In genomic region chr2:85405076-85405402, GRCh38 we compare ENCODE assay signal across 14 cellular contexts. TPM values are rescaled to one million over a fixed set of nuclear protein-coding genes. Genes with fewer than 3 reads are reported as not detected.
DNase-seq lines count a peak whose midpoint lies in the region; ATAC-seq, FAIRE-seq and TF ChIP-seq lines count a peak whose summit lies in the region.
"Had no signal": no experiment of that assay in that cellular context is flagged by ENCODE, and none has a peak within 500 bp of the region (broad histone marks: within the 10 kb centered on the region; RNA-seq: fewer than 3 reads in every experiment).

No MANE protein-coding gene starts in this region.

- no peak for DNase-seq in activated CD4-positive, alpha-beta T cell treated with anti-CD3 and anti-CD28 coated beads, Interleukin-2, amount 10 ng/mL, durations not matched to agents 7 days and 5 days
- no peak for DNase-seq in activated CD4-positive, alpha-beta T cell treated with anti-CD3 and anti-CD28 coated beads for 1 hour
- no peak for DNase-seq in activated CD4-positive, alpha-beta memory T cell treated with anti-CD3 and anti-CD28 coated beads, Interleukin-2, amount 10 ng/mL, durations not matched to agents 7 days and 5 days
- DNase-seq in kidney = no peak
- DNase-seq in stimulated activated naive CD8-positive, alpha-beta T cell treated with anti-CD3 and anti-CD28 coated beads, Interleukin-15, amount 100 ng/mL, for 72 hours = no peak
- DNase-seq in DMS153 (lab: John Stamatoyannopoulos, UW) = no peak
- no peak for DNase-seq in retina
- DNase-seq: SJCRH30, uterus had no signal

- H3K9me3 ChIP-seq in kidney (ENCODE audit: control insufficient read depth in 1 of 2, low read length in 2 of 2) = no peaks in the 10 kb centered on the region
- H3K9me3 ChIP-seq: pancreas, uterus had no signal

- peak overlapping the region; percentile 85 for H3K27ac Mint-ChIP-seq in activated CD4-positive, alpha-beta T cell treated with anti-CD3 and anti-CD28 coated beads, Interleukin-2, amount 10 ng/mL, durations not matched to agents 7 days and 5 days
- peak overlapping the region; percentile 79 for H3K27ac Mint-ChIP-seq in activated CD4-positive, alpha-beta memory T cell treated with anti-CD3 and anti-CD28 coated beads, Interleukin-2, amount 10 ng/mL, durations not matched to agents 7 days and 5 days
- peak overlapping the region in 1 of 2 donors; percentile 77 for H3K27ac Mint-ChIP-seq in stimulated activated naive CD8-positive, alpha-beta T cell treated with anti-CD3 and anti-CD28 coated beads, Interleukin-15, amount 100 ng/mL, for 72 hours

- H3K9ac ChIP-seq in kidney (ENCODE audit: low read length in 2 of 2) = no peak overlapping the region

- peak overlapping the region; percentile 68 to 78 for H3K27ac ChIP-seq in kidney (ENCODE audit: low read depth in 2 of 2, low read length in 2 of 2)
- H3K27ac ChIP-seq: SJCRH30, uterus had no signal

- CTCF ChIA-PET in activated CD4-positive, alpha-beta T cell treated with anti-CD3 and anti-CD28 coated beads, Interleukin-2, amount 10 ng/mL, durations not matched to agents 7 days and 5 days (lab: Charles Lee) = interaction anchor here (0.7 to 1.6 kb wide), 6 partner anchors 8 to 232 kb away, joined by 3 to 6 read pairs (median 4); partner anchors contain the start of gene TGOLN2
- CTCF ChIA-PET in activated CD4-positive, alpha-beta memory T cell treated with anti-CD3 and anti-CD28 coated beads, Interleukin-2, amount 10 ng/mL, durations not matched to agents 7 days and 5 days (lab: Charles Lee) = interaction anchor here (1.0 to 1.6 kb wide), 5 partner anchors 11 to 145 kb away, joined by 3 to 8 read pairs (median 4); partner anchors contain the start of gene SH2D6

- intact Hi-C loops in kidney (cut with DNase I) = no loop called here

- POLR2A ChIA-PET in activated CD4-positive, alpha-beta T cell treated with anti-CD3 and anti-CD28 coated beads, Interleukin-2, amount 10 ng/mL, durations not matched to agents 7 days and 5 days (lab: Charles Lee) = no interaction called here
- POLR2A ChIA-PET in activated CD4-positive, alpha-beta memory T cell treated with anti-CD3 and anti-CD28 coated beads, Interleukin-2, amount 10 ng/mL, durations not matched to agents 7 days and 5 days (lab: Charles Lee) = interaction anchor here (1.0 to 1.6 kb wide), 4 partner anchors 11 to 134 kb away, joined by 3 to 8 read pairs (median 6); partner anchors contain the start of genes ELMOD3, MAT2A, RETSAT and TGOLN2

- no peak overlapping the region for H3K4me3 ChIP-seq in kidney (ENCODE audit: low read length in 2 of 2)
- H3K4me3 ChIP-seq: pancreas, SJCRH30, uterus had no signal

- H3K4me1 Mint-ChIP-seq in activated CD4-positive, alpha-beta T cell treated with anti-CD3 and anti-CD28 coated beads, Interleukin-2, amount 10 ng/mL, durations not matched to agents 7 days and 5 days = peaks cover 67% of the 10 kb centered on the region
- peaks cover 41% of the 10 kb centered on the region for H3K4me1 Mint-ChIP-seq in activated CD4-positive, alpha-beta memory T cell treated with anti-CD3 and anti-CD28 coated beads, Interleukin-2, amount 10 ng/mL, durations not matched to agents 7 days and 5 days
- peaks cover 45% of the 10 kb centered on the region for H3K4me1 Mint-ChIP-seq in stimulated activated naive CD8-positive, alpha-beta T cell treated with anti-CD3 and anti-CD28 coated beads, Interleukin-15, amount 100 ng/mL, for 72 hours

- peak; percentile 13 for ATAC-seq in stimulated activated naive CD8-positive, alpha-beta T cell treated with anti-CD3 and anti-CD28 coated beads, Interleukin-15, amount 100 ng/mL, for 72 hours
- no peak for ATAC-seq in GM21515 (IDR thresholded peaks at IDR 0.05; ENCODE audit: unreplicated experiment)

- peaks cover 22 to 26% of the 10 kb centered on the region in 2 donors for H3K4me1 ChIP-seq in kidney (ENCODE audit: control insufficient read depth in 1 of 2, insufficient read depth in 1 of 2, low read depth in 1 of 2, low read length in 2 of 2)
- H3K4me1 ChIP-seq: pancreas had no signal

- no peaks in the 10 kb centered on the region for H3K27me3 Mint-ChIP-seq in activated CD4-positive, alpha-beta T cell treated with anti-CD3 and anti-CD28 coated beads, Interleukin-2, amount 10 ng/mL, durations not matched to agents 7 days and 5 days
- no peaks in the 10 kb centered on the region for H3K27me3 Mint-ChIP-seq in activated CD4-positive, alpha-beta memory T cell treated with anti-CD3 and anti-CD28 coated beads, Interleukin-2, amount 10 ng/mL, durations not matched to agents 7 days and 5 days
- H3K27me3 Mint-ChIP-seq in stimulated activated naive CD8-positive, alpha-beta T cell treated with anti-CD3 and anti-CD28 coated beads, Interleukin-15, amount 100 ng/mL, for 72 hours = no peaks in the 10 kb centered on the region

- peaks cover 52% of the 10 kb centered on the region for H3K36me3 Mint-ChIP-seq in activated CD4-positive, alpha-beta T cell treated with anti-CD3 and anti-CD28 coated beads, Interleukin-2, amount 10 ng/mL, durations not matched to agents 7 days and 5 days (ENCODE audit: low read depth)
- peaks cover 54% of the 10 kb centered on the region for H3K36me3 Mint-ChIP-seq in activated CD4-positive, alpha-beta memory T cell treated with anti-CD3 and anti-CD28 coated beads, Interleukin-2, amount 10 ng/mL, durations not matched to agents 7 days and 5 days (ENCODE audit: low read depth)

- no peak for TF ChIP-seq CTCF in kidney (IDR thresholded peaks at IDR 0.05; ENCODE audit: borderline replicate concordance, extremely low read depth, insufficient read depth)

- peaks cover 0 to 3% of the 10 kb centered on the region in 2 donors for H3K36me3 ChIP-seq in kidney (ENCODE audit: control insufficient read depth in 1 of 2, insufficient read depth in 2 of 2, low read length in 2 of 2)
- H3K36me3 ChIP-seq: pancreas, SJCRH30, uterus had no signal

- H3K4me3 Mint-ChIP-seq in activated CD4-positive, alpha-beta T cell treated with anti-CD3 and anti-CD28 coated beads, Interleukin-2, amount 10 ng/mL, durations not matched to agents 7 days and 5 days = peak overlapping the region; percentile 66
- H3K4me3 Mint-ChIP-seq in activated CD4-positive, alpha-beta memory T cell treated with anti-CD3 and anti-CD28 coated beads, Interleukin-2, amount 10 ng/mL, durations not matched to agents 7 days and 5 days = peak overlapping the region; percentile 59
- H3K4me3 Mint-ChIP-seq in stimulated activated naive CD8-positive, alpha-beta T cell treated with anti-CD3 and anti-CD28 coated beads, Interleukin-15, amount 100 ng/mL, for 72 hours = peak overlapping the region; percentile 56 to 57

- peaks cover 5% of the 10 kb centered on the region for H3K9me3 Mint-ChIP-seq in activated CD4-positive, alpha-beta T cell treated with anti-CD3 and anti-CD28 coated beads, Interleukin-2, amount 10 ng/mL, durations not matched to agents 7 days and 5 days
- peaks cover 10% of the 10 kb centered on the region for H3K9me3 Mint-ChIP-seq in activated CD4-positive, alpha-beta memory T cell treated with anti-CD3 and anti-CD28 coated beads, Interleukin-2, amount 10 ng/mL, durations not matched to agents 7 days and 5 days
- H3K9me3 Mint-ChIP-seq in stimulated activated naive CD8-positive, alpha-beta T cell treated with anti-CD3 and anti-CD28 coated beads, Interleukin-15, amount 100 ng/mL, for 72 hours = peaks cover 0 to 10% of the 10 kb centered on the region in 2 donors

- no peak for FAIRE-seq in kidney (lab: Jason Lieb, UNC)
- FAIRE-seq: bronchial epithelial cell, keratinocyte, pancreas had no signal

RNA-seq across cellular contexts. Expression of gene CAPG, which starts 5.1 kb away (rescaled TPM):
- 100 to 1,000 TPM; 299 to 387 TPM for total RNA-seq in activated CD4-positive, alpha-beta T cell treated with anti-CD3 and anti-CD28 coated beads, Interleukin-2, amount 10 ng/mL, durations not matched to agents 7 days and 5 days
- 100 to 1,000 TPM; 167 to 177 TPM for total RNA-seq in activated CD4-positive, alpha-beta memory T cell treated with anti-CD3 and anti-CD28 coated beads, Interleukin-2, amount 10 ng/mL, durations not matched to agents 7 days and 5 days
- total RNA-seq in kidney = 377 TPM
- 361 TPM for polyA plus RNA-seq in kidney (ENCODE audit: insufficient read depth, low read depth, low replicate concordance)

RNA-seq across cellular contexts. Expression of gene SH2D6, which starts 13.5 kb away (rescaled TPM):
- under 1 TPM; 0.10 to 0.77 TPM for total RNA-seq in activated CD4-positive, alpha-beta T cell treated with anti-CD3 and anti-CD28 coated beads, Interleukin-2, amount 10 ng/mL, durations not matched to agents 7 days and 5 days
- total RNA-seq in activated CD4-positive, alpha-beta memory T cell treated with anti-CD3 and anti-CD28 coated beads, Interleukin-2, amount 10 ng/mL, durations not matched to agents 7 days and 5 days = 1 to 10 TPM in 1 of 2 experiments, under 1 TPM in 1; 0.43 to 1.5 TPM
- total RNA-seq in kidney = 0.98 TPM
- polyA plus RNA-seq in kidney (ENCODE audit: insufficient read depth, low read depth, low replicate concordance) = 3.2 TPM
- total RNA-seq: bronchial epithelial cell, M059J, uterus had no signal

RNA-seq across cellular contexts. Expression of gene ELMOD3, which starts 50.5 kb away (rescaled TPM):
- 10 to 100 TPM; 19.4 to 22.1 TPM for total RNA-seq in activated CD4-positive, alpha-beta T cell treated with anti-CD3 and anti-CD28 coated beads, Interleukin-2, amount 10 ng/mL, durations not matched to agents 7 days and 5 days
- total RNA-seq in activated CD4-positive, alpha-beta memory T cell treated with anti-CD3 and anti-CD28 coated beads, Interleukin-2, amount 10 ng/mL, durations not matched to agents 7 days and 5 days = 10 to 100 TPM; 19.2 to 19.4 TPM
- 15.3 TPM for total RNA-seq in kidney
- 17.0 TPM for polyA plus RNA-seq in kidney (ENCODE audit: insufficient read depth, low read depth, low replicate concordance)

RNA-seq across cellular contexts. Expression of gene RETSAT, which starts 50.7 kb away (rescaled TPM):
- total RNA-seq in activated CD4-positive, alpha-beta T cell treated with anti-CD3 and anti-CD28 coated beads, Interleukin-2, amount 10 ng/mL, durations not matched to agents 7 days and 5 days = 10 to 100 TPM; 24.7 to 24.9 TPM
- 10 to 100 TPM; 30.1 to 31.1 TPM for total RNA-seq in activated CD4-positive, alpha-beta memory T cell treated with anti-CD3 and anti-CD28 coated beads, Interleukin-2, amount 10 ng/mL, durations not matched to agents 7 days and 5 days
- total RNA-seq in kidney = 53.9 TPM
- polyA plus RNA-seq in kidney (ENCODE audit: insufficient read depth, low read depth, low replicate concordance) = 42.9 TPM
